Comparison of ENCODE assay signal across 8 cellular contexts in genomic region chr3:43893721-43894120, GRCh38.
DNase-seq lines count a peak whose midpoint lies in the region; ATAC-seq, FAIRE-seq and TF ChIP-seq lines count a peak whose summit lies in the region.

No MANE protein-coding gene starts in this region.

- H3K4me3 ChIP-seq in CD8-positive, alpha-beta memory T cell (ENCODE audit: low read length), result no peak overlapping the region
- peak overlapping the region in 3 of 4 donors; percentile 15 to 48 (median 29) for H3K4me3 ChIP-seq in pancreas

- no peaks in the 10 kb centered on the region for H3K36me3 Mint-ChIP-seq in CD8-positive, alpha-beta memory T cell
- H3K36me3 Mint-ChIP-seq in effector memory CD8-positive, alpha-beta T cell (ENCODE audit: insufficient read depth), result no peaks in the 10 kb centered on the region

- no peak overlapping the region for H3K27ac ChIP-seq in CD8-positive, alpha-beta memory T cell (ENCODE audit: low read depth, low read length)
- H3K27ac ChIP-seq in pancreas, result no peak overlapping the region

- no peak for ATAC-seq in effector memory CD8-positive, alpha-beta T cell (replicated peaks)
- peak in 1 of 4 donors; percentile 9 for ATAC-seq in pancreas
- ATAC-seq in HG03039 (IDR thresholded peaks at IDR 0.05; ENCODE audit: unreplicated experiment), result no peak

- no peaks in the 10 kb centered on the region for H3K9me3 ChIP-seq in CD8-positive, alpha-beta memory T cell (ENCODE audit: low read length)
- H3K9me3 ChIP-seq in pancreas, result no peaks in the 10 kb centered on the region

- FAIRE-seq in pancreas (lab: Jason Lieb, UNC), result no peak

- peaks cover 40 to 79% of the 10 kb centered on the region in 2 donors for H3K27me3 Mint-ChIP-seq in CD8-positive, alpha-beta memory T cell
- peaks cover 68 to 89% of the 10 kb centered on the region in 2 donors for H3K27me3 Mint-ChIP-seq in effector memory CD8-positive, alpha-beta T cell

- POLR2A ChIA-PET in CD8-positive, alpha-beta memory T cell (lab: Charles Lee), result no interaction called here

- intact Hi-C loops in pancreas (cut with DNase I), result no loop called here

- H3K36me3 ChIP-seq in CD8-positive, alpha-beta memory T cell (ENCODE audit: insufficient read depth, low read length), result no peaks in the 10 kb centered on the region
- no peaks in the 10 kb centered on the region for H3K36me3 ChIP-seq in pancreas

- H3K4me1 ChIP-seq in CD8-positive, alpha-beta memory T cell (ENCODE audit: insufficient read depth, low read length), result peaks cover 7% of the 10 kb centered on the region
- peaks cover 0 to 5% (median 0%) of the 10 kb centered on the region in 3 donors for H3K4me1 ChIP-seq in pancreas

- H3K27me3 ChIP-seq in CD8-positive, alpha-beta memory T cell (ENCODE audit: insufficient read depth, low read length, poor library complexity, severe bottlenecking), result peaks cover 11% of the 10 kb centered on the region
- peaks cover 0 to 3% (median 0%) of the 10 kb centered on the region in 4 donors for H3K27me3 ChIP-seq in pancreas

- peaks cover 6 to 12% (median 10%) of the 10 kb centered on the region in 3 donors for H3K4me1 Mint-ChIP-seq in CD8-positive, alpha-beta memory T cell
- H3K4me1 Mint-ChIP-seq in effector memory CD8-positive, alpha-beta T cell (ENCODE audit: low read depth in 2 of 2), result peaks cover 3 to 7% of the 10 kb centered on the region in 2 donors

- no peaks in the 10 kb centered on the region for H3K9me3 Mint-ChIP-seq in CD8-positive, alpha-beta memory T cell
- no peaks in the 10 kb centered on the region for H3K9me3 Mint-ChIP-seq in effector memory CD8-positive, alpha-beta T cell

- WGBS in pancreas, 2 donors, result 11 to 12% methylated on average over 14 of the region's 14 CpGs

- no peak for TF ChIP-seq CTCF in pancreas (IDR thresholded peaks at IDR 0.05)

- DNase-seq in CD8-positive, alpha-beta memory T cell, result no peak
- DNase-seq in NCI-H2227 (lab: John Stamatoyannopoulos, UW; ENCODE audit: unreplicated experiment) (peak; percentile 33), pancreas (no peak), NCI-H226 (no peak), OCI-M1 (lab: John Stamatoyannopoulos, UW) (no peak)
- no peak for DNase-seq in effector memory CD8-positive, alpha-beta T cell
- DNase-seq in activated CD8-positive, alpha-beta memory T cell treated with anti-CD3 and anti-CD28 coated beads, Interleukin-2, amount 50 U/mL, for 4 hours, result no peak

- no peak overlapping the region for H3K27ac Mint-ChIP-seq in CD8-positive, alpha-beta memory T cell
- no peak overlapping the region for H3K27ac Mint-ChIP-seq in effector memory CD8-positive, alpha-beta T cell

- peak overlapping the region in 5 of 7 donors; percentile 25 to 81 (median 32) for H3K4me3 Mint-ChIP-seq in CD8-positive, alpha-beta memory T cell
- H3K4me3 Mint-ChIP-seq in effector memory CD8-positive, alpha-beta T cell, result peak overlapping the region; percentile 30 to 61

- CTCF ChIA-PET in CD8-positive, alpha-beta memory T cell (lab: Charles Lee), result no interaction called here
